ENCODE assay signal across 9 cellular contexts in genomic region chr3:187616307-187616939, GRCh38. TPM values are rescaled to one million over a fixed set of nuclear protein-coding genes. Genes with fewer than 3 reads are reported as not detected.
DNase-seq lines count a peak whose midpoint lies in the region; ATAC-seq and TF ChIP-seq lines count a peak whose summit lies in the region.
"Had no signal": no experiment of that assay in that cellular context is flagged by ENCODE, and none has a peak within 500 bp of the region (broad histone marks: within the 10 kb centered on the region; RNA-seq: fewer than 3 reads in every experiment).

No MANE protein-coding gene starts in this region.

- ATAC-seq in Right ventricle myocardium superior (ENCODE audit: poor library complexity) = no peak
- peak; percentile 76 for ATAC-seq in HG03457 (IDR thresholded peaks at IDR 0.05; ENCODE audit: unreplicated experiment)
- no peak for ATAC-seq in GM19395 (IDR thresholded peaks at IDR 0.05; ENCODE audit: unreplicated experiment)
- ATAC-seq: left colon had no signal

- H3K36me3 ChIP-seq in cardiac muscle cell = no peaks in the 10 kb centered on the region

- no peak overlapping the region for H3K27ac ChIP-seq in cardiac muscle cell

- H3K36me3 Mint-ChIP-seq in osteocyte (ENCODE audit: unreplicated experiment) = no peaks in the 10 kb centered on the region

- H3K4me1 ChIP-seq in cardiac muscle cell (ENCODE audit: low read depth) = no peaks in the 10 kb centered on the region

- H3K4me3 Mint-ChIP-seq in osteocyte (ENCODE audit: unreplicated experiment) = no peak overlapping the region

- intact Hi-C loops in Right ventricle myocardium superior (cut with DNase I) = no loop called here

- no peaks in the 10 kb centered on the region for H3K9me3 Mint-ChIP-seq in osteocyte (ENCODE audit: unreplicated experiment)

- H3K4me1 Mint-ChIP-seq in osteocyte (ENCODE audit: unreplicated experiment) = peaks cover 3% of the 10 kb centered on the region

- DNase-seq in cardiac muscle cell (ENCODE audit: low read depth in 1 of 2, low spot score in 1 of 2) (peak; percentile 72 to 77), Right ventricle myocardium superior (no peak), NOMO-1 treated with dmso at 0.1 percent for 144 hours (lab: John Stamatoyannopoulos, UW; ENCODE audit: unreplicated experiment) (peak; percentile 62), fibroblast of mammary gland (ENCODE audit: low read depth) (peak; percentile 68), osteocyte (ENCODE audit: extremely low spot score, unreplicated experiment) (no peak)
- peak; percentile 73 for DNase-seq in activated CD8-positive, alpha-beta memory T cell treated with anti-CD3 and anti-CD28 coated beads, Interleukin-2, amount 50 U/mL, for 48 hours

- TF ChIP-seq CTCF in cardiac muscle cell (IDR thresholded peaks at IDR 0.05; ENCODE audit: low read depth, low read length) = peak; percentile 87
- peak; percentile 81 for TF ChIP-seq CTCF in fibroblast of mammary gland (conservative IDR thresholded peaks at IDR 0.05; ENCODE audit: control insufficient read depth, insufficient read depth, low read depth, low read length)
- peak; percentile 64 for TF ChIP-seq CTCF in osteocyte (IDR thresholded peaks at IDR 0.05)

- H3K27me3 Mint-ChIP-seq in osteocyte (ENCODE audit: unreplicated experiment) = peaks cover 19% of the 10 kb centered on the region

- H3K4me3 ChIP-seq in cardiac muscle cell (no peak overlapping the region), fibroblast of mammary gland (ENCODE audit: control insufficient read depth, low read depth, low read length) (no peak overlapping the region)

- H3K27ac Mint-ChIP-seq in osteocyte (ENCODE audit: unreplicated experiment) = no peak overlapping the region

- no peaks in the 10 kb centered on the region for H3K9me3 ChIP-seq in cardiac muscle cell (ENCODE audit: low read depth)

- no peaks in the 10 kb centered on the region for H3K27me3 ChIP-seq in cardiac muscle cell

RNA-seq across cellular contexts. Expression of gene SST, which starts 53.8 kb away (rescaled TPM):
- total RNA-seq in cardiac muscle cell (6.0 and 14.1 TPM in 2 replicates), Right ventricle myocardium superior (not detected), osteocyte (not detected in 2 replicates)
- 8.3 and 10.1 TPM in 2 replicates for polyA plus RNA-seq in cardiac muscle cell

Comparison
In these comparisons a context has a peak if more than half of its experiments do, and no peak if none do; other contexts are left out.
1. DNase-seq: peak in cardiac muscle cell (2 of 2), NOMO-1 treated with dmso at 0.1 percent for 144 hours (single experiment), activated CD8-positive, alpha-beta memory T cell treated with anti-CD3 and anti-CD28 coated beads, Interleukin-2, amount 50 U/mL, for 48 hours (single experiment) and fibroblast of mammary gland (single experiment); none in Right ventricle myocardium superior (single experiment) and osteocyte (single experiment).
2. Peak in every context shown above with its lines, with median percentiles within 50 percentile points of each other: CTCF ChIP-seq.